ENCODE assay signal across 19 cellular contexts in genomic region chr3:98761656-98762229, GRCh38. TPM values are rescaled to one million over a fixed set of nuclear protein-coding genes. Genes with fewer than 3 reads are reported as not detected.
DNase-seq lines count a peak whose midpoint lies in the region; ATAC-seq and TF ChIP-seq lines count a peak whose summit lies in the region.
"Had no signal": no experiment of that assay in that cellular context is flagged by ENCODE, and none has a peak within 500 bp of the region (broad histone marks: within the 10 kb centered on the region; RNA-seq: fewer than 3 reads in every experiment).

No MANE protein-coding gene starts in this region.

- H3K4me3 Mint-ChIP-seq in immature natural killer cell, result no peak overlapping the region
- H3K4me3 Mint-ChIP-seq: activated CD8-positive, alpha-beta memory T cell treated with anti-CD3 and anti-CD28 coated beads, Interleukin-2, amount 10 ng/mL, durations not matched to agents 7 days and 5 days; CD4-positive, alpha-beta memory T cell; WTC11 had no signal

- H3K27me3 Mint-ChIP-seq in immature natural killer cell (ENCODE audit: low read depth in 3 of 3), result peaks cover 0 to 3% (median 2%) of the 10 kb centered on the region in 3 donors
- H3K27me3 Mint-ChIP-seq: naive B cell had no signal

- no peak for TF ChIP-seq POLR2A in spleen (IDR thresholded peaks at IDR 0.05)

- H3K4me3 ChIP-seq in Loucy (ENCODE audit: low read length, poor library complexity, severe bottlenecking) (no peak overlapping the region), cardiac muscle cell (peak overlapping the region; percentile 2), spleen (peak overlapping the region in 1 of 8 donors; percentile 1)
- H3K4me3 ChIP-seq: sigmoid colon had no signal

- H3K4me1 ChIP-seq in Loucy (ENCODE audit: insufficient read depth, low read length, poor library complexity, severe bottlenecking), result peaks cover 5% of the 10 kb centered on the region
- H3K4me1 ChIP-seq in cardiac muscle cell (ENCODE audit: low read depth), result peaks cover 66% of the 10 kb centered on the region
- H3K4me1 ChIP-seq in spleen, result peaks cover 0 to 60% (median 33%) of the 10 kb centered on the region in 6 donors

- peak; percentile 58 for DNase-seq in SIG-M5 (lab: John Stamatoyannopoulos, UW)
- DNase-seq in cardiac muscle cell (ENCODE audit: low read depth in 1 of 2, low spot score in 1 of 2), result no peak
- no peak for DNase-seq in spleen
- no peak for DNase-seq in COR-L47 (lab: John Stamatoyannopoulos, UW)
- DNase-seq in immature natural killer cell, result no peak
- DNase-seq: activated CD8-positive, alpha-beta memory T cell treated with anti-CD3 and anti-CD28 coated beads, Interleukin-2, amount 10 ng/mL, durations not matched to agents 7 days and 5 days; activated naive CD4-positive, alpha-beta T cell treated with Interleukin-2 at 50 U/mL for 16 hours; GDM1; H7; kidney; naive B cell; NCI-H1105; NCI-H446 treated with DMSO at 0.1 percent for 48 hours; sigmoid colon; stimulated activated naive CD8-positive, alpha-beta T cell treated with anti-CD3 and anti-CD28 coated beads, Interleukin-15, Interleukin-2, amounts not matched to agents 100 U/mL and 50 U/mL, for 24 hours had no signal

- H4K20me1 ChIP-seq in Loucy (ENCODE audit: insufficient read depth, low read length, poor library complexity, severe bottlenecking), result no peaks in the 10 kb centered on the region

- H3K27ac Mint-ChIP-seq in immature natural killer cell, result peak overlapping the region in 1 of 6 donors; percentile 2
- H3K27ac Mint-ChIP-seq: activated CD8-positive, alpha-beta memory T cell treated with anti-CD3 and anti-CD28 coated beads, Interleukin-2, amount 10 ng/mL, durations not matched to agents 7 days and 5 days; CD4-positive, alpha-beta memory T cell; WTC11 had no signal

- TF ChIP-seq CTCF in Loucy (conservative IDR thresholded peaks at IDR 0.05; ENCODE audit: low read length), result no peak
- no peak for TF ChIP-seq CTCF in cardiac muscle cell (IDR thresholded peaks at IDR 0.05; ENCODE audit: low read depth, low read length)
- no peak for TF ChIP-seq CTCF in spleen (IDR thresholded peaks at IDR 0.05 in 8 of 11, conservative IDR thresholded peaks at IDR 0.05 in 3 of 11)

- H3K36me3 Mint-ChIP-seq in immature natural killer cell, result no peaks in the 10 kb centered on the region
- H3K36me3 Mint-ChIP-seq: activated CD8-positive, alpha-beta memory T cell treated with anti-CD3 and anti-CD28 coated beads, Interleukin-2, amount 10 ng/mL, durations not matched to agents 7 days and 5 days; CD4-positive, alpha-beta memory T cell; naive B cell; WTC11 had no signal

- H3K79me2 ChIP-seq in Loucy (ENCODE audit: insufficient read depth, low read length), result no peaks in the 10 kb centered on the region

- H3K4me2 ChIP-seq in Loucy (ENCODE audit: low read depth, low read length, poor library complexity, severe bottlenecking), result no peak overlapping the region

- no peaks in the 10 kb centered on the region for H3K9me3 Mint-ChIP-seq in immature natural killer cell
- H3K9me3 Mint-ChIP-seq: naive B cell, WTC11 had no signal

- no peaks in the 10 kb centered on the region for H3K9me2 ChIP-seq in Loucy (replicated peaks; ENCODE audit: low read depth, low read length)

- H3K4me1 Mint-ChIP-seq in immature natural killer cell, result no peaks in the 10 kb centered on the region
- H3K4me1 Mint-ChIP-seq: CD4-positive, alpha-beta memory T cell had no signal

- no peaks in the 10 kb centered on the region for H3F3A ChIP-seq in Loucy (ENCODE audit: low read depth)

- H3K9me3 ChIP-seq in Loucy (ENCODE audit: insufficient read depth, low read depth, low read length) (no peaks in the 10 kb centered on the region), cardiac muscle cell (ENCODE audit: low read depth) (no peaks in the 10 kb centered on the region), spleen (no peaks in the 10 kb centered on the region)
- H3K9me3 ChIP-seq: sigmoid colon had no signal

- H3K36me3 ChIP-seq in Loucy (ENCODE audit: insufficient read depth, low read length), result no peaks in the 10 kb centered on the region
- no peaks in the 10 kb centered on the region for H3K36me3 ChIP-seq in cardiac muscle cell
- H3K36me3 ChIP-seq in spleen, result no peaks in the 10 kb centered on the region
- H3K36me3 ChIP-seq: sigmoid colon had no signal

- ATAC-seq in HG03196 (IDR thresholded peaks at IDR 0.05; ENCODE audit: unreplicated experiment), result no peak
- ATAC-seq: activated CD8-positive, alpha-beta memory T cell treated with anti-CD3 and anti-CD28 coated beads, Interleukin-2, amount 10 ng/mL, durations not matched to agents 7 days and 5 days; stimulated activated naive CD8-positive, alpha-beta T cell treated with anti-CD3 and anti-CD28 coated beads, Interleukin-15, Interleukin-2, amounts not matched to agents 100 U/mL and 50 U/mL, for 24 hours; WTC11 had no signal

- 30 to 36% (median 32%) methylated on average over 2 of the region's 2 CpGs for WGBS in spleen, 5 donors

- H3K27ac ChIP-seq in cardiac muscle cell (peak overlapping the region; percentile 41), spleen (peak overlapping the region in 7 of 8 donors; percentile 61 to 89 (median 81))

- peak overlapping the region; percentile 44; the same call in 1 of the 2 replicates for H2AFZ ChIP-seq in Loucy (ENCODE audit: low read length)

- no peak overlapping the region for H3K9ac ChIP-seq in Loucy (ENCODE audit: low read depth, low read length, poor library complexity, severe bottlenecking)

- H3K27me3 ChIP-seq in Loucy (ENCODE audit: insufficient read depth, low read length, poor library complexity, severe bottlenecking) (no peaks in the 10 kb centered on the region), cardiac muscle cell (no peaks in the 10 kb centered on the region), spleen (replicated peaks in 1 of 7) (no peaks in the 10 kb centered on the region)
- H3K27me3 ChIP-seq: sigmoid colon had no signal

- intact Hi-C loops in spleen (cut with DNase I; ENCODE audit: low total_unique reads), result no loop called here

RNA-seq across cellular contexts. Expression of gene ST3GAL6, which starts 1.4 kb away (rescaled TPM):
- 36.0 and 41.1 TPM in 2 replicates for total RNA-seq in cardiac muscle cell
- 41.7 and 53.6 TPM in 2 replicates for polyA plus RNA-seq in cardiac muscle cell
- total RNA-seq in spleen, result 10 to 100 TPM in 3 of 7 donors, 1 to 10 TPM in 4; 6.9 to 16.8 (median 9.9) TPM
- 1 to 10 TPM; 2.5 to 7.2 (median 5.4) TPM for polyA plus RNA-seq in spleen
- under 1 TPM in 1 of 3 donors, not detected in 2; 0.57 TPM for polyA plus RNA-seq in immature natural killer cell
